In the genomic region with DNA sequence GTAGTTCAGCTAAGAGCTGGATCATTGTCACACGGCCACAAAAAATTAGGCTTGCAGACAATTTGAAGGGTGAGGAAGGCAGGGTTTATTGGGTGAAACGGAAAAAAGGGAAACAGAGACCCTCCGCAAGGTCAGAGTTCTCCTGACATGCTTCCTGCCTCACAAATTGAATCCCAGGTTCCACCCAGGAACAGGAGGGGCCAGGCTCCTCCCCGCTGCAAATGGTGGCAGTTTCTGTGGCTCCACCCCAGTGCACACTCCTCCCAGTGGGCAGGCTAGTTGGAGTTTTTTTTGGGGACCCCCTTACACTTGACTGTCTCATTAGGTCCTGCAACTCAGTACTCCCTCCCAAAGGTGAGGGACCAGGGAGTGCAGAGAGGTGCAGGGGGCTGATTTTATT, we compare ENCODE assay signal across 1 cellular context.
TF ChIP-seq lines count a peak whose summit lies in the region.

No MANE protein-coding gene starts in this region.

TF ChIP-seq in IMR-90, 13 proteins besides CTCF, POLR2A, EP300 and RAD21 (continued from another document):
- TF ChIP-seq MAFK (IDR thresholded peaks at IDR 0.05; ENCODE audit: low read depth, low read length): no peak
- TF ChIP-seq, protein P1, sequence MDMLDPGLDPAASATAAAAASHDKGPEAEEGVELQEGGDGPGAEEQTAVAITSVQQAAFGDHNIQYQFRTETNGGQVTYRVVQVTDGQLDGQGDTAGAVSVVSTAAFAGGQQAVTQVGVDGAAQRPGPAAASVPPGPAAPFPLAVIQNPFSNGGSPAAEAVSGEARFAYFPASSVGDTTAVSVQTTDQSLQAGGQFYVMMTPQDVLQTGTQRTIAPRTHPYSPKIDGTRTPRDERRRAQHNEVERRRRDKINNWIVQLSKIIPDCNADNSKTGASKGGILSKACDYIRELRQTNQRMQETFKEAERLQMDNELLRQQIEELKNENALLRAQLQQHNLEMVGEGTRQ (IDR thresholded peaks at IDR 0.05; ENCODE audit: low read depth, low read length): no peak
- no peak for TF ChIP-seq CHD1 (IDR thresholded peaks at IDR 0.05; ENCODE audit: low read depth, low read length)
- no peak for TF ChIP-seq RCOR1 (IDR thresholded peaks at IDR 0.05; ENCODE audit: insufficient replicate concordance, low read length)
- TF ChIP-seq SMC3 (IDR thresholded peaks at IDR 0.05; ENCODE audit: low read depth, low read length): no peak
- no peak for TF ChIP-seq MAZ (IDR thresholded peaks at IDR 0.05; ENCODE audit: borderline replicate concordance, low read depth, low read length)
- TF ChIP-seq, protein P2, sequence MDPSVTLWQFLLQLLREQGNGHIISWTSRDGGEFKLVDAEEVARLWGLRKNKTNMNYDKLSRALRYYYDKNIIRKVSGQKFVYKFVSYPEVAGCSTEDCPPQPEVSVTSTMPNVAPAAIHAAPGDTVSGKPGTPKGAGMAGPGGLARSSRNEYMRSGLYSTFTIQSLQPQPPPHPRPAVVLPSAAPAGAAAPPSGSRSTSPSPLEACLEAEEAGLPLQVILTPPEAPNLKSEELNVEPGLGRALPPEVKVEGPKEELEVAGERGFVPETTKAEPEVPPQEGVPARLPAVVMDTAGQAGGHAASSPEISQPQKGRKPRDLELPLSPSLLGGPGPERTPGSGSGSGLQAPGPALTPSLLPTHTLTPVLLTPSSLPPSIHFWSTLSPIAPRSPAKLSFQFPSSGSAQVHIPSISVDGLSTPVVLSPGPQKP (IDR thresholded peaks at IDR 0.05; ENCODE audit: borderline replicate concordance, low read depth, low read length): no peak
- TF ChIP-seq RFX5 (IDR thresholded peaks at IDR 0.05; ENCODE audit: low read depth, low read length): no peak
- TF ChIP-seq NFE2L2 (IDR thresholded peaks at IDR 0.05; ENCODE audit: low read depth, low read length): no peak
